In genomic region chr14:51828017-51828797, GRCh38 we compare ENCODE assay signal across 8 cellular contexts. TPM values are rescaled to one million over a fixed set of nuclear protein-coding genes. Genes with fewer than 3 reads are reported as not detected.
DNase-seq lines count a peak whose midpoint lies in the region; ATAC-seq lines count a peak whose summit lies in the region.

No MANE protein-coding gene starts in this region.

- peak overlapping the region; percentile 32 for H2AFZ ChIP-seq in Karpas-422 (ENCODE audit: low read length)

- peak; percentile 83 for DNase-seq in EH (ENCODE audit: low read depth)
- peak; percentile 91 for DNase-seq in Karpas-422
- DNase-seq in activated CD4-positive, CD25-positive, alpha-beta regulatory T cell treated with anti-CD3 and anti-CD28 coated beads, Interleukin-2, amount 50 U/mL, for 72 hours: peak; percentile 67
- peak; percentile 52 for DNase-seq in effector CD4-positive, alpha-beta T cell
- peak; percentile 13 to 52 (median 42) for DNase-seq in stimulated activated CD4-positive, alpha-beta T cell treated with anti-CD3 and anti-CD28 coated beads, Interleukin-1b, Interleukin-23, amount 100 ng/mL, for 24 hours (ENCODE audit: low read depth in 4 of 4, low spot score in 1 of 4)
- no peak for DNase-seq in RPMI8226
- DNase-seq in ureter (ENCODE audit: low spot score): no peak

- H3K36me3 ChIP-seq in Karpas-422 (ENCODE audit: insufficient read depth, low read length): no peaks in the 10 kb centered on the region

- peak; percentile 95 for ATAC-seq in GM21529 (IDR thresholded peaks at IDR 0.05; ENCODE audit: unreplicated experiment)

- H3K4me2 ChIP-seq in Karpas-422 (ENCODE audit: low read depth, low read length, poor library complexity, severe bottlenecking): peak overlapping the region; percentile 63

- H3K9ac ChIP-seq in Karpas-422 (ENCODE audit: low read length): peak overlapping the region; percentile 60

- no peaks in the 10 kb centered on the region for H3K9me2 ChIP-seq in Karpas-422 (replicated peaks; ENCODE audit: insufficient read depth, low read length)

- H3K9me3 ChIP-seq in Karpas-422 (ENCODE audit: low read length): peaks cover 7% of the 10 kb centered on the region; the same call in 1 of the 2 replicates

- peak overlapping the region; percentile 76 for H3K27ac ChIP-seq in Karpas-422 (ENCODE audit: low read length)

- H3K79me2 ChIP-seq in Karpas-422 (ENCODE audit: low read length): no peaks in the 10 kb centered on the region

- peaks cover 49% of the 10 kb centered on the region for H3K4me1 ChIP-seq in Karpas-422 (ENCODE audit: low read length)

- no peaks in the 10 kb centered on the region for H4K20me1 ChIP-seq in Karpas-422 (ENCODE audit: insufficient read depth, low read depth, low read length)

- H3K27me3 ChIP-seq in Karpas-422 (ENCODE audit: low read length): no peaks in the 10 kb centered on the region

- H3K4me3 ChIP-seq in Karpas-422 (ENCODE audit: low read length): peak overlapping the region; percentile 56

RNA-seq across cellular contexts. Expression of gene GNG2, which starts 32.2 kb away (rescaled TPM):
- total RNA-seq in Karpas-422 (2014; rRNA removed; shearing (Covaris generic); ENCODE audit: low replicate concordance): 212 and 351 TPM in 2 replicates
- 10.0 TPM for total RNA-seq in ureter

Comparison
In these comparisons a context has a peak if more than half of its experiments do, and no peak if none do; other contexts are left out.
1. DNase-seq: peak in EH (single experiment), Karpas-422 (single experiment), activated CD4-positive, CD25-positive, alpha-beta regulatory T cell treated with anti-CD3 and anti-CD28 coated beads, Interleukin-2, amount 50 U/mL, for 72 hours (single experiment), effector CD4-positive, alpha-beta T cell (single experiment) and stimulated activated CD4-positive, alpha-beta T cell treated with anti-CD3 and anti-CD28 coated beads, Interleukin-1b, Interleukin-23, amount 100 ng/mL, for 24 hours (4 of 4); none in RPMI8226 (single experiment) and ureter (single experiment).
2. RNA of gene GNG2, which starts 32.2 kb away (total RNA-seq): 212 to 351 TPM in Karpas-422; 10.0 TPM in ureter (single experiment); every median in the first group is over 10 times any median in the second.